17 cellular contexts compared by ENCODE assay signal in genomic region chr10:65377687-65378086, GRCh38.
DNase-seq lines count a peak whose midpoint lies in the region.
"Had no signal": no experiment of that assay in that cellular context is flagged by ENCODE, and none has a peak within 500 bp of the region (broad histone marks: within the 10 kb centered on the region; RNA-seq: fewer than 3 reads in every experiment).

No MANE protein-coding gene starts in this region.

- DNase-seq in ELF-1 (ENCODE audit: low read depth, low spot score): peak; percentile 44
- peak; percentile 42 for DNase-seq in LHCN-M2 (ENCODE audit: low read depth)
- DNase-seq in foreskin melanocyte: peak; percentile 48
- peak; percentile 52 for DNase-seq in myocyte (ENCODE audit: low read depth)
- DNase-seq in amygdala (lab: John Stamatoyannopoulos, UW): no peak
- no peak for DNase-seq in AG08395 (ENCODE audit: low spot score)
- DNase-seq in NCI-H2107 (lab: John Stamatoyannopoulos, UW): no peak
- no peak for DNase-seq in cerebellum (ENCODE audit: low spot score)
- DNase-seq: BE2C; CD4-positive, alpha-beta T cell; DMS79; MM.1S; NCI-H1092 treated with DMSO at 0.1 percent for 48 hours; NCI-H1694 treated with DMSO at 0.1 percent for 48 hours; NCI-H526 treated with DMSO at 0.1 percent for 48 hours; RPMI8226; SIG-M5 had no signal

Comparison
In these comparisons a context has a peak if more than half of its experiments do, and no peak if none do; other contexts are left out.
1. DNase-seq: peak in ELF-1 (single experiment), LHCN-M2 (single experiment), foreskin melanocyte (single experiment) and myocyte (single experiment); none in amygdala (0 of 56), AG08395 (single experiment), NCI-H2107 (single experiment) and cerebellum (single experiment).